Comparison of ENCODE assay signal across 17 cellular contexts in genomic region chr6:85372188-85372914, GRCh38.
DNase-seq lines count a peak whose midpoint lies in the region; ATAC-seq and TF ChIP-seq lines count a peak whose summit lies in the region.
"Had no signal": no experiment of that assay in that cellular context is flagged by ENCODE, and none has a peak within 500 bp of the region (broad histone marks: within the 10 kb centered on the region; RNA-seq: fewer than 3 reads in every experiment).

No MANE protein-coding gene starts in this region.

- no peaks in the 10 kb centered on the region for H3K27me3 ChIP-seq in upper lobe of right lung
- H3K27me3 ChIP-seq: neural progenitor cell had no signal

- no peak for TF ChIP-seq POLR2A in NB4 (IDR thresholded peaks at IDR 0.05; ENCODE audit: extremely low read depth, insufficient read length)

- no peaks in the 10 kb centered on the region for H3K9me3 ChIP-seq in upper lobe of right lung

- no peak for DNase-seq in activated CD8-positive, alpha-beta memory T cell treated with anti-CD3 and anti-CD28 coated beads, Interleukin-2, amount 10 ng/mL, durations not matched to agents 7 days and 5 days
- DNase-seq in activated CD8-positive, alpha-beta memory T cell treated with anti-CD3 and anti-CD28 coated beads for 24 hours = no peak
- peak; percentile 12 for DNase-seq in NB4 (ENCODE audit: low read depth)
- DNase-seq in epithelial cell of esophagus (ENCODE audit: low read depth) = no peak
- no peak for DNase-seq in upper lobe of right lung
- DNase-seq in effector CD8-positive, alpha-beta T cell (lab: John Stamatoyannopoulos, UW) = no peak
- DNase-seq: ACHN; activated CD4-positive, alpha-beta T cell treated with anti-CD3 and anti-CD28 coated beads for 1 hour; activated T-cell treated with anti-CD3 and anti-CD28 coated beads, Interleukin-2, amount 50 U/mL, for 4 hours; amygdala; Calu3; NCI-H1092; OCI-M1; T-helper 1 cell had no signal

- CTCF ChIA-PET in activated CD8-positive, alpha-beta memory T cell treated with anti-CD3 and anti-CD28 coated beads, Interleukin-2, amount 10 ng/mL, durations not matched to agents 7 days and 5 days (lab: Charles Lee) = interaction anchor here (0.7 to 1.8 kb wide), 4 partner anchors 86 to 111 kb away, joined by 3 to 7 read pairs (median 6); no protein-coding TSS in a partner anchor

- no peak overlapping the region for H3K4me3 Mint-ChIP-seq in activated CD8-positive, alpha-beta memory T cell treated with anti-CD3 and anti-CD28 coated beads, Interleukin-2, amount 10 ng/mL, durations not matched to agents 7 days and 5 days
- H3K4me3 Mint-ChIP-seq: activated T-cell treated with anti-CD3 and anti-CD28 coated beads, Interleukin-2, amount 50 U/mL, for 4 hours; neural progenitor cell had no signal

- no peak overlapping the region for H3K27ac ChIP-seq in upper lobe of right lung
- H3K27ac ChIP-seq: neural progenitor cell had no signal

- H3K9me3 Mint-ChIP-seq in activated CD8-positive, alpha-beta memory T cell treated with anti-CD3 and anti-CD28 coated beads, Interleukin-2, amount 10 ng/mL, durations not matched to agents 7 days and 5 days (ENCODE audit: low read depth) = no peaks in the 10 kb centered on the region
- H3K9me3 Mint-ChIP-seq: activated T-cell treated with anti-CD3 and anti-CD28 coated beads, Interleukin-2, amount 50 U/mL, for 4 hours; neural progenitor cell had no signal

- ATAC-seq in activated CD8-positive, alpha-beta memory T cell treated with anti-CD3 and anti-CD28 coated beads, Interleukin-2, amount 10 ng/mL, durations not matched to agents 7 days and 5 days = peak; percentile 30
- ATAC-seq in upper lobe of right lung (peak; percentile 36), GM21723 (IDR thresholded peaks at IDR 0.05; ENCODE audit: unreplicated experiment) (no peak), HG03175 (IDR thresholded peaks at IDR 0.05; ENCODE audit: unreplicated experiment) (no peak)
- ATAC-seq: activated T-cell treated with anti-CD3 and anti-CD28 coated beads, Interleukin-2, amount 50 U/mL, for 4 hours had no signal

- H3K27me3 Mint-ChIP-seq in activated CD8-positive, alpha-beta memory T cell treated with anti-CD3 and anti-CD28 coated beads, Interleukin-2, amount 10 ng/mL, durations not matched to agents 7 days and 5 days = no peaks in the 10 kb centered on the region

- no peak for TF ChIP-seq CTCF in NB4 (IDR thresholded peaks at IDR 0.05; ENCODE audit: low read depth, low read length)
- TF ChIP-seq CTCF in epithelial cell of esophagus (IDR thresholded peaks at IDR 0.05; ENCODE audit: insufficient read depth, low read depth, low read length, missing control alignments) = peak; percentile 5
- TF ChIP-seq CTCF in upper lobe of right lung (IDR thresholded peaks at IDR 0.05) = peak; percentile 6

- H3K36me3 Mint-ChIP-seq in activated CD8-positive, alpha-beta memory T cell treated with anti-CD3 and anti-CD28 coated beads, Interleukin-2, amount 10 ng/mL, durations not matched to agents 7 days and 5 days = peaks cover 3% of the 10 kb centered on the region
- H3K36me3 Mint-ChIP-seq: neural progenitor cell had no signal

- H3K27ac Mint-ChIP-seq in activated CD8-positive, alpha-beta memory T cell treated with anti-CD3 and anti-CD28 coated beads, Interleukin-2, amount 10 ng/mL, durations not matched to agents 7 days and 5 days = no peak overlapping the region
- H3K27ac Mint-ChIP-seq: neural progenitor cell had no signal

- H3K36me3 ChIP-seq in upper lobe of right lung = no peaks in the 10 kb centered on the region
- H3K36me3 ChIP-seq: neural progenitor cell had no signal

- no peak overlapping the region for H3K4me3 ChIP-seq in NB4 (ENCODE audit: low read depth, low read length)
- no peak overlapping the region for H3K4me3 ChIP-seq in epithelial cell of esophagus (ENCODE audit: low read length)
- H3K4me3 ChIP-seq in upper lobe of right lung = no peak overlapping the region
- H3K4me3 ChIP-seq: neural progenitor cell had no signal

- intact Hi-C loops in upper lobe of right lung (cut with DNase I) = no loop called here

- H3K4me1 Mint-ChIP-seq in activated CD8-positive, alpha-beta memory T cell treated with anti-CD3 and anti-CD28 coated beads, Interleukin-2, amount 10 ng/mL, durations not matched to agents 7 days and 5 days = peaks cover 14% of the 10 kb centered on the region
- H3K4me1 Mint-ChIP-seq: neural progenitor cell had no signal

- no peaks in the 10 kb centered on the region for H3K4me1 ChIP-seq in upper lobe of right lung
- H3K4me1 ChIP-seq: neural progenitor cell had no signal

Comparison
In these comparisons a context has a peak if more than half of its experiments do, and no peak if none do; other contexts are left out.
1. ATAC-seq: peak in activated CD8-positive, alpha-beta memory T cell treated with anti-CD3 and anti-CD28 coated beads, Interleukin-2, amount 10 ng/mL, durations not matched to agents 7 days and 5 days (single experiment) and upper lobe of right lung (single experiment); none in GM21723 (single experiment) and HG03175 (single experiment).